ENCODE assay signal across 8 cellular contexts in the genomic region with DNA sequence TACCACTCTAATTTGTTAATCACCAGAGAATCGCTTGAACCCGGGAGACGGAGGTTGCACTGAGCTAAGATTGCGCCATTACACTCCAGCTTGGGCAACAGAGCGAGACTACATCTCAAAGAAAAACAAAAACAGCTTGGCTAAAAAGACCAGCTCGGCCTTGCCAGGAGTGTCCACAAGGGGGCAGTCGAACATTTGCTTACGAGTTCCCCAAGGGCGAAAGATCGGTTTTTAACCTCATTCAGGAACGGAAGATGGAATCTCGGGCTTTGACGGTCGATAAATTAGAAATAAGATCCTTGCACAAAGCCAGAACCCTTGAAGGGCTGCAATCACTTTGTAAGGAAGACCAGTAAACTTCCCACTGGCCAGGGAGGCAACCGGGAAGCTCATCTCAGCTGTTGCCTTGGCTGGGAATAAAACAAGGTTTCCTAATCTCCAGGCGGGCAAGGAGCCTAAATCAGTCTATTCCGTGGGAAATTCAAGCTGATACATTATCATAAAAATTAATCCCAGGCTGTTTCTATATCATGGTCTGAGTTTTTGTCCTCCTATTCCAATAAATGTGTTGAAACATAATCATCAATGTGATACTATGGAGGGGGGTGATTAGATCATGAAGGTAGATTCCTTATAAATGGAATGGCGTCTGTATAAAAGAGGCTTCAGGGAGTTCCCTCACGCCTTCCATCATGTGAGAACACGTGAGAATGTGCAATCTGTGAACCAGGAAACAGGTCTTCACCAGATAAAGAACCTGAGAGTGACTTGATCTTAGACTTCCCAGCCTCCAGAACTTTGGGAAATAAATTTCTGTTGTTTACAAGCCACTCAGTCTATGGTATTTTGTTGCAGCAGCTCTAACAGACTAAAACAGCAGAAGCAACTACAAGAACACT. TPM values are rescaled to one million over a fixed set of nuclear protein-coding genes. Genes with fewer than 3 reads are reported as not detected.
A peak's percentile ranks its signal among the peaks of the same experiment; 100 is the strongest.
DNase-seq lines count a peak whose midpoint lies in the region; ATAC-seq and TF ChIP-seq lines count a peak whose summit lies in the region.

No MANE protein-coding gene starts in this region.

- no peak for ATAC-seq in HG03571 (IDR thresholded peaks at IDR 0.05; ENCODE audit: unreplicated experiment)

- no peak for TF ChIP-seq POLR2A in lower leg skin (IDR thresholded peaks at IDR 0.05)

- H3K4me1 ChIP-seq in HEK293 (ENCODE audit: control insufficient read depth, insufficient read depth, low read length), result no peaks in the 10 kb centered on the region

- H3K4me3 ChIP-seq in HEK293 (ENCODE audit: low read depth, low read length) (no peak overlapping the region), lower leg skin (ENCODE audit: low read depth, poor library complexity, severe bottlenecking) (no peak overlapping the region)

- peak; percentile 50 for TF ChIP-seq CTCF in HEK293 (tag by site-specific recombination; IDR thresholded peaks at IDR 0.05)
- TF ChIP-seq CTCF in lower leg skin (IDR thresholded peaks at IDR 0.05), result peak in 1 of 3 donors; percentile 59

- H3K36me3 ChIP-seq in HEK293 (ENCODE audit: control insufficient read depth in 2 of 2, insufficient read depth in 1 of 2, low read length in 2 of 2), result no peaks in the 10 kb centered on the region

- WGBS in lower leg skin, 2 donors, result 5 to 7% methylated on average over 20 of the region's 20 CpGs

- CTCF ChIA-PET in HEK293 (lab: Yijun Ruan, JAX), result interaction anchor here (0.6 to 6.1 kb wide), 44 partner anchors 9 to 1228 kb away, joined by 3 to 58 read pairs (median 4); partner anchors contain the start of genes B4GAT1, BRMS1, DPP3 and MRPL11

- intact Hi-C loops in lower leg skin (cut with DNase I; ENCODE audit: low total_unique reads), result loop anchor here (5.0 kb wide), 1 partner anchor 79 kb away; no protein-coding TSS in a partner anchor

- POLR2A ChIA-PET in HEK293 (lab: Yijun Ruan, JAX), result interaction anchor here (0.7 to 2.3 kb wide), 4 partner anchors 14 to 74 kb away, joined by 3 to 11 read pairs (median 6); partner anchors contain the start of genes MRPL11 and SLC29A2

- no peak overlapping the region for H3K27ac ChIP-seq in HEK293 (ENCODE audit: extremely low read depth, low read depth, low read length)

- peak; percentile 70 to 78 for DNase-seq in AML-193 (lab: John Stamatoyannopoulos, UW)
- DNase-seq in NCI-H526 (lab: John Stamatoyannopoulos, UW), result peak; percentile 79 to 94
- DNase-seq in activated CD4-positive, alpha-beta T cell treated with anti-CD3 and anti-CD28 coated beads, Interleukin-2, amount 50 U/mL, for 24 hours (ENCODE audit: low read depth in 1 of 2, low spot score in 1 of 2), result peak; percentile 70 to 76
- peak; percentile 45 to 76 for DNase-seq in dermis microvascular lymphatic vessel endothelial cell (ENCODE audit: low read depth in 2 of 2)
- DNase-seq in lower leg skin (ENCODE audit: low spot score in 2 of 2), result peak; percentile 89 to 97
- peak; percentile 78 to 87 for DNase-seq in stimulated activated CD4-positive, alpha-beta T cell treated with anti-CD3 and anti-CD28 coated beads, Interleukin-4, amount 100 ng/mL, for 48 hours (ENCODE audit: low read depth in 2 of 2)

- no peaks in the 10 kb centered on the region for H3K9me3 ChIP-seq in HEK293 (ENCODE audit: control insufficient read depth, insufficient read depth, low read depth, low read length)

TF ChIP-seq in HEK293, 187 proteins besides CTCF, POLR2A, EP300 and RAD21:
- TF ChIP-seq ZNF624 (tag by site-specific recombination; IDR thresholded peaks at IDR 0.05) (no peak), ZBTB48 (tag by site-specific recombination; IDR thresholded peaks at IDR 0.05) (no peak), TRIM28 (IDR thresholded peaks at IDR 0.05; ENCODE audit: borderline replicate concordance, low read length) (0 out of 2 replicates have a peak, but pooled peaks have one; percentile 29), RBAK (tag by site-specific recombination; IDR thresholded peaks at IDR 0.05) (no peak), ZNF654 (tag by site-specific recombination; IDR thresholded peaks at IDR 0.05; ENCODE audit: low read depth) (peak; percentile 63), ZBTB17 (tag by site-specific recombination; IDR thresholded peaks at IDR 0.05) (peak; percentile 73), ZNF707 (tag by site-specific recombination; IDR thresholded peaks at IDR 0.05) (no peak), ZEB2 (tag by site-specific recombination; IDR thresholded peaks at IDR 0.05) (peak; percentile 40; the same call in 1 of the 2 replicates), ZNF121 (tag by site-specific recombination; IDR thresholded peaks at IDR 0.05) (peak; percentile 78), ZNF433 (tag by site-specific recombination; IDR thresholded peaks at IDR 0.05; ENCODE audit: low read depth) (no peak)
TF ChIP-seq in HEK293: peak in this region for 5.

RNA-seq across cellular contexts. Expression of gene SLC29A2, which starts 14.9 kb away (rescaled TPM):
- total RNA-seq in dermis microvascular lymphatic vessel endothelial cell, result 0.77 and 1.0 TPM in 2 replicates
- 1 to 10 TPM; 1.8 to 2.7 (median 2.4) TPM for total RNA-seq in lower leg skin

RNA-seq across cellular contexts. Expression of gene NPAS4, which starts 34.4 kb away (rescaled TPM):
- total RNA-seq in dermis microvascular lymphatic vessel endothelial cell, result not detected in 2 replicates
- total RNA-seq in lower leg skin, result under 1 TPM in 1 of 4 donors, not detected in 3; 0.19 TPM

RNA-seq across cellular contexts. Expression of gene B4GAT1, which starts 39.0 kb away (rescaled TPM):
- 18.7 and 21.0 TPM in 2 replicates for total RNA-seq in dermis microvascular lymphatic vessel endothelial cell
- total RNA-seq in lower leg skin, result 10 to 100 TPM; 23.9 to 32.4 (median 30.0) TPM

RNA-seq across cellular contexts. Expression of gene BRMS1, which starts 41.5 kb away (rescaled TPM):
- total RNA-seq in dermis microvascular lymphatic vessel endothelial cell, result 53.1 and 53.7 TPM in 2 replicates
- 10 to 100 TPM; 40.1 to 68.4 (median 57.5) TPM for total RNA-seq in lower leg skin

RNA-seq across cellular contexts. Expression of gene RIN1, which starts 50.2 kb away (rescaled TPM):
- total RNA-seq in dermis microvascular lymphatic vessel endothelial cell (4.7 and 5.9 TPM in 2 replicates), lower leg skin (10 to 100 TPM; 48.3 to 56.9 (median 53.8) TPM)
